Comparison of ENCODE assay signal across 1 cellular context in genomic region chr7:27046854-27047549, GRCh38.
TF ChIP-seq lines count a peak whose summit lies in the region.

No MANE protein-coding gene starts in this region.

TF ChIP-seq in HepG2, 621 proteins besides CTCF, POLR2A, EP300 and RAD21:
- no peak for TF ChIP-seq ZNF850 (CRISPR knock-in tag; conservative IDR thresholded peaks at IDR 0.05)
